Comparison of ENCODE assay signal across 17 cellular contexts in the genomic region with DNA sequence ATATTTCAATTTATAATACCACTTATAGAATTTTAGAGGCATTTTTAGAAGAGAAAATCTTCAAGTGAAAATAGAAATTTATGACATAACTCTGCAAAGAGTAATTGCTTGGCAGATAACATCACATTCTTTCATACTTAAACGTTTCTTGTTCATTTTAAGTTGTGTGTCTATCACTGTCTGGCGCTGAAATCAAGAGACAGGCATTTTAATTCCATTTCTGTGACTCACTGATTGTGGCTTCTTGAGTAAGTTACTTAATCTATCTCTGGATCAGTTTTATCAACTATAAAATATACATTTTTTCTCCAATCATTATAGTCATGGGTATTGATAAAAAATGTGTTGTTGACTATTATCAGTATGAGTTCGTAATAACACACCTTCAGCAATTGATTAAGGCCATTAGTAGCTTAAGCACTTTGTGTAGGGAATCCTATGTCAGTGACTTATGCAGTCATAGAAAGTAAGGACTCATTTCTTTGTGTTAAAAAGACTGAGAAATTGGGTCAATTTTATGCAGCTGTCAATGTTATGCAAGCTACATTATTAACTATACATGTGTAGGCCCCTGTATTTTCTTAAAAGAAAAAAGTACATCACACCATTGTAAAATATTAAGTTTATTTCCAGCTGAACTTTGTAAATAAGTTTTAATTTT.
A peak's percentile ranks its signal among the peaks of the same experiment; 100 is the strongest.
DNase-seq lines count a peak whose midpoint lies in the region; ATAC-seq, FAIRE-seq and TF ChIP-seq lines count a peak whose summit lies in the region.
"Had no signal": no experiment of that assay in that cellular context is flagged by ENCODE, and none has a peak within 500 bp of the region (broad histone marks: within the 10 kb centered on the region; RNA-seq: fewer than 3 reads in every experiment).

No MANE protein-coding gene starts in this region.

- in situ Hi-C loops in brain microvascular endothelial cell (cut with HindIII; ENCODE audit: low pct_ligation_motif_present, low sequenced_read_pairs), result no loop called here
- in situ Hi-C loops in ACHN (cut with HindIII; ENCODE audit: low pct_ligation_motif_present, low pct_unique_long_range_greater_than_20kb, low sequenced_read_pairs), result no loop called here

- no peak for TF ChIP-seq RAD21 in A549 (conservative IDR thresholded peaks at IDR 0.05 in 1 of 2, IDR thresholded peaks at IDR 0.05 in 1 of 2)

- peak; percentile 67 for FAIRE-seq in A549 (lab: Jason Lieb, UNC)
- FAIRE-seq in HTR-8/SVneo (lab: Jason Lieb, UNC), result no peak
- FAIRE-seq: A204.1, kidney had no signal

- H3K4me3 ChIP-seq in A549 (no peak overlapping the region), brain microvascular endothelial cell (ENCODE audit: low read depth, low read length) (no peak overlapping the region)

- H3K4me2 ChIP-seq in A549, result peak overlapping the region; percentile 38

- no peak for TF ChIP-seq EP300 in A549 (IDR thresholded peaks at IDR 0.05)

- H3K27ac ChIP-seq in A549 (no peak overlapping the region), brain microvascular endothelial cell (peak overlapping the region; percentile 59)

- DNase-seq in A549 (ENCODE audit: low read depth in 1 of 2, low spot score in 1 of 2) (peak in 1 of 2 experiments; percentile 26), HTR-8/SVneo (ENCODE audit: insufficient read length, low spot score) (peak; percentile 44), brain microvascular endothelial cell (peak; percentile 64), kidney tubule cell (ENCODE audit: low spot score) (peak; percentile 32), ACHN (no peak), NCI-H524 (lab: John Stamatoyannopoulos, UW) (no peak)
- DNase-seq in activated T-cell treated with anti-CD3 and anti-CD28 coated beads, Interleukin-2, amount 50 U/mL, for 48 hours, result no peak
- DNase-seq: activated naive CD4-positive, alpha-beta T cell treated with anti-CD3 and anti-CD28 coated beads for 36 hours; COR-L47; kidney; NCI-H1694 treated with DMSO at 0.1 percent for 48 hours; NCI-H69; T-cell had no signal

- H3K36me3 ChIP-seq in brain microvascular endothelial cell (replicated peaks), result no peaks in the 10 kb centered on the region

- no peak for TF ChIP-seq CTCF in A549 (IDR thresholded peaks at IDR 0.05)
- TF ChIP-seq CTCF in brain microvascular endothelial cell (IDR thresholded peaks at IDR 0.05; ENCODE audit: low read depth, low read length, missing control alignments), result no peak

- POLR2A ChIA-PET in A549 (lab: Yijun Ruan, JAX), result no interaction called here

- no peak for TF ChIP-seq POLR2A in A549 (IDR thresholded peaks at IDR 0.05; ENCODE audit: low read length)

- WGBS in A549 (ENCODE audit: missing lambda C conversion rate), result 11% methylated on average over 3 of the region's 3 CpGs

- H3K9me3 ChIP-seq in A549, result no peaks in the 10 kb centered on the region

- CTCF ChIA-PET in A549 (lab: Yijun Ruan, JAX), result no interaction called here

- H3K27me3 ChIP-seq in brain microvascular endothelial cell (replicated peaks), result no peaks in the 10 kb centered on the region

- H3K4me1 ChIP-seq in A549, result peaks cover 16% of the 10 kb centered on the region; the same call in 2 of the 3 replicates

- ATAC-seq in A549 (peak in 1 of 2 experiments; percentile 45; a peak in 2 of 6 replicates), HG03280 (IDR thresholded peaks at IDR 0.05; ENCODE audit: unreplicated experiment) (no peak)
- ATAC-seq: Panc1, T-cell, WTC11 had no signal

TF ChIP-seq in A549, 52 proteins besides CTCF, POLR2A, EP300 and RAD21:
- TF ChIP-seq JUNB (IDR thresholded peaks at IDR 0.05) (peak; percentile 62), RFX5 (IDR thresholded peaks at IDR 0.05) (no peak), FOSL2 (IDR thresholded peaks at IDR 0.05) (0 out of 2 replicates have a peak, but pooled peaks have one; percentile 12), FOSL2 (CRISPR knock-in tag; IDR thresholded peaks at IDR 0.05) (no peak), GATA3 (IDR thresholded peaks at IDR 0.05; ENCODE audit: borderline replicate concordance) (peak; percentile 71; the same call in 1 of the 2 replicates), RCOR1 (IDR thresholded peaks at IDR 0.05; ENCODE audit: low read depth, low read length) (no peak), CEBPB (IDR thresholded peaks at IDR 0.05) (0 out of 4 replicates have a peak, but pooled peaks of 1 of the 2 experiments have one; percentile 34), ATOH8 (CRISPR knock-in tag; IDR thresholded peaks at IDR 0.05; ENCODE audit: low read depth) (no peak)
- TF ChIP-seq, protein P1, sequence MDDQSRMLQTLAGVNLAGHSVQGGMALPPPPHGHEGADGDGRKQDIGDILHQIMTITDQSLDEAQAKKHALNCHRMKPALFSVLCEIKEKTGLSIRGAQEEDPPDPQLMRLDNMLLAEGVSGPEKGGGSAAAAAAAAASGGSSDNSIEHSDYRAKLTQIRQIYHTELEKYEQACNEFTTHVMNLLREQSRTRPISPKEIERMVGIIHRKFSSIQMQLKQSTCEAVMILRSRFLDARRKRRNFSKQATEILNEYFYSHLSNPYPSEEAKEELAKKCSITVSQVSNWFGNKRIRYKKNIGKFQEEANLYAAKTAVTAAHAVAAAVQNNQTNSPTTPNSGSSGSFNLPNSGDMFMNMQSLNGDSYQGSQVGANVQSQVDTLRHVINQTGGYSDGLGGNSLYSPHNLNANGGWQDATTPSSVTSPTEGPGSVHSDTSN (IDR thresholded peaks at IDR 0.05), result no peak

Comparison
In these comparisons a context has a peak if more than half of its experiments do, and no peak if none do; other contexts are left out.
1. DNase-seq: peak in HTR-8/SVneo (single experiment), brain microvascular endothelial cell (single experiment) and kidney tubule cell (single experiment); none in ACHN (single experiment), NCI-H524 (0 of 2) and activated T-cell treated with anti-CD3 and anti-CD28 coated beads, Interleukin-2, amount 50 U/mL, for 48 hours (0 of 2).